In the genomic region with DNA sequence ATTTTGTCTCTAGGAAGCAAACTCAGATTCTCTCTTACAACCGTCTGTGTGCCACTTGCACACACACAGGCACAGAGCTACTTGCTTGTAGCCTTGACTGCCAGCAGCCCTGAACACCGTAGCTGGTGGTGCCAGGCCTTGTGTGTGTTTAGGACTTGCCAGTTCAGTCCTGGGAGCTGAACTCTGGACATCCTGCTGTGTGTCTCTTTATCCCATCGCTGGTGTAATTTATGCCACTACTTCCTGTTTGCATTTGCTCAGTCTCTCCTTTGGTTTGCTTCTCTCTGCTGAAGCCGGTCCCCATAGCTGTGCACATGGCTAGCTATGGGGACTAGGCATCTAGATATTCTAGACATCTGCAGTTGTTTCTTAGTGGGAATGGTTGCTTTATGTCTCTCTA, we compare ENCODE assay signal across 2 cellular contexts.
TF ChIP-seq lines count a peak whose summit lies in the region.

No MANE protein-coding gene starts in this region.

TF ChIP-seq in IMR-90, 13 proteins besides CTCF, POLR2A, EP300 and RAD21:
- no peak for TF ChIP-seq CHD1 (IDR thresholded peaks at IDR 0.05; ENCODE audit: low read depth, low read length)
- no peak for TF ChIP-seq MAZ (IDR thresholded peaks at IDR 0.05; ENCODE audit: borderline replicate concordance, low read depth, low read length)
- TF ChIP-seq RCOR1 (IDR thresholded peaks at IDR 0.05; ENCODE audit: insufficient replicate concordance, low read length), result no peak
- no peak for TF ChIP-seq BHLHE40 (IDR thresholded peaks at IDR 0.05; ENCODE audit: low read depth, low read length)
- TF ChIP-seq CEBPB (IDR thresholded peaks at IDR 0.05; ENCODE audit: low read depth, low read length), result no peak
TF ChIP-seq in IMR-90: peak in this region for 0.

TF ChIP-seq in HepG2, 621 proteins besides CTCF, POLR2A, EP300 and RAD21 (continues in another document):
- TF ChIP-seq HMG20A (CRISPR knock-in tag; IDR thresholded peaks at IDR 0.05; ENCODE audit: borderline replicate concordance), result no peak; the same call in 1 of the 2 replicates
- TF ChIP-seq ZNF44 (CRISPR knock-in tag; IDR thresholded peaks at IDR 0.05), result no peak
- TF ChIP-seq CEBPG (CRISPR knock-in tag; IDR thresholded peaks at IDR 0.05), result peak; percentile 61
- no peak for TF ChIP-seq HOXA5 (CRISPR knock-in tag; IDR thresholded peaks at IDR 0.05)
- TF ChIP-seq SETDB1 (CRISPR knock-in tag; IDR thresholded peaks at IDR 0.05; ENCODE audit: borderline replicate concordance), result no peak
- TF ChIP-seq, protein P1, sequence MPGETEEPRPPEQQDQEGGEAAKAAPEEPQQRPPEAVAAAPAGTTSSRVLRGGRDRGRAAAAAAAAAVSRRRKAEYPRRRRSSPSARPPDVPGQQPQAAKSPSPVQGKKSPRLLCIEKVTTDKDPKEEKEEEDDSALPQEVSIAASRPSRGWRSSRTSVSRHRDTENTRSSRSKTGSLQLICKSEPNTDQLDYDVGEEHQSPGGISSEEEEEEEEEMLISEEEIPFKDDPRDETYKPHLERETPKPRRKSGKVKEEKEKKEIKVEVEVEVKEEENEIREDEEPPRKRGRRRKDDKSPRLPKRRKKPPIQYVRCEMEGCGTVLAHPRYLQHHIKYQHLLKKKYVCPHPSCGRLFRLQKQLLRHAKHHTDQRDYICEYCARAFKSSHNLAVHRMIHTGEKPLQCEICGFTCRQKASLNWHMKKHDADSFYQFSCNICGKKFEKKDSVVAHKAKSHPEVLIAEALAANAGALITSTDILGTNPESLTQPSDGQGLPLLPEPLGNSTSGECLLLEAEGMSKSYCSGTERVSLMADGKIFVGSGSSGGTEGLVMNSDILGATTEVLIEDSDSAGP (CRISPR knock-in tag; IDR thresholded peaks at IDR 0.05; ENCODE audit: borderline replicate concordance), result no peak; the same call in 1 of the 2 replicates
- no peak for TF ChIP-seq JUNB (CRISPR knock-in tag; IDR thresholded peaks at IDR 0.05; ENCODE audit: borderline replicate concordance)
- no peak for TF ChIP-seq ZNF292 (CRISPR knock-in tag; IDR thresholded peaks at IDR 0.05; ENCODE audit: borderline replicate concordance, low read depth)
- TF ChIP-seq NFYB (CRISPR knock-in tag; IDR thresholded peaks at IDR 0.05), result no peak
- no peak for TF ChIP-seq ZNF589 (CRISPR knock-in tag; conservative IDR thresholded peaks at IDR 0.05)
- TF ChIP-seq MTF2 (CRISPR knock-in tag; IDR thresholded peaks at IDR 0.05; ENCODE audit: borderline replicate concordance), result no peak
- no peak for TF ChIP-seq ZNF282 (IDR thresholded peaks at IDR 0.05; ENCODE audit: partially characterized antibody)
- no peak for TF ChIP-seq ZNF724P (CRISPR knock-in tag; IDR thresholded peaks at IDR 0.05; ENCODE audit: borderline replicate concordance)
- TF ChIP-seq ZNF30 (CRISPR knock-in tag; IDR thresholded peaks at IDR 0.05), result no peak
- peak; percentile 37 for TF ChIP-seq XRCC5 (optimal IDR thresholded peaks at IDR 0.05; ENCODE audit: low read length)
- TF ChIP-seq, protein P2, sequence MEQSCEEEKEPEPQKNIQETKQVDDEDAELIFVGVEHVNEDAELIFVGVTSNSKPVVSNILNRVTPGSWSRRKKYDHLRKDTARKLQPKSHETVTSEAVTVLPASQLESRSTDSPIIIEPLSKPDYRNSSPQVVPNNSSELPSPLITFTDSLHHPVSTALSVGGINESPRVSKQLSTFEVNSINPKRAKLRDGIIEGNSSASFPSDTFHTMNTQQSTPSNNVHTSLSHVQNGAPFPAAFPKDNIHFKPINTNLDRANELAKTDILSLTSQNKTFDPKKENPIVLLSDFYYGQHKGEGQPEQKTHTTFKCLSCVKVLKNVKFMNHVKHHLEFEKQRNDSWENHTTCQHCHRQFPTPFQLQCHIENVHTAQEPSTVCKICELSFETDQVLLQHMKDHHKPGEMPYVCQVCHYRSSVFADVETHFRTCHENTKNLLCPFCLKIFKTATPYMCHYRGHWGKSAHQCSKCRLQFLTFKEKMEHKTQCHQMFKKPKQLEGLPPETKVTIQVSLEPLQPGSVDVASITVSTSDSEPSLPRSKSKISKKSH (CRISPR knock-in tag; IDR thresholded peaks at IDR 0.05; ENCODE audit: borderline replicate concordance), result no peak
- no peak for TF ChIP-seq NFATC3 (CRISPR knock-in tag; IDR thresholded peaks at IDR 0.05)
- TF ChIP-seq NR1H2 (CRISPR knock-in tag; IDR thresholded peaks at IDR 0.05; ENCODE audit: borderline replicate concordance, low read depth), result no peak
- no peak for TF ChIP-seq CBX1 (IDR thresholded peaks at IDR 0.05; ENCODE audit: low read depth)
- TF ChIP-seq, protein P3, sequence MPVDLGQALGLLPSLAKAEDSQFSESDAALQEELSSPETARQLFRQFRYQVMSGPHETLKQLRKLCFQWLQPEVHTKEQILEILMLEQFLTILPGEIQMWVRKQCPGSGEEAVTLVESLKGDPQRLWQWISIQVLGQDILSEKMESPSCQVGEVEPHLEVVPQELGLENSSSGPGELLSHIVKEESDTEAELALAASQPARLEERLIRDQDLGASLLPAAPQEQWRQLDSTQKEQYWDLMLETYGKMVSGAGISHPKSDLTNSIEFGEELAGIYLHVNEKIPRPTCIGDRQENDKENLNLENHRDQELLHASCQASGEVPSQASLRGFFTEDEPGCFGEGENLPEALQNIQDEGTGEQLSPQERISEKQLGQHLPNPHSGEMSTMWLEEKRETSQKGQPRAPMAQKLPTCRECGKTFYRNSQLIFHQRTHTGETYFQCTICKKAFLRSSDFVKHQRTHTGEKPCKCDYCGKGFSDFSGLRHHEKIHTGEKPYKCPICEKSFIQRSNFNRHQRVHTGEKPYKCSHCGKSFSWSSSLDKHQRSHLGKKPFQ (CRISPR knock-in tag; IDR thresholded peaks at IDR 0.05; ENCODE audit: insufficient replicate concordance), result no peak
- no peak for TF ChIP-seq ZNF607 (CRISPR knock-in tag; IDR thresholded peaks at IDR 0.05; ENCODE audit: borderline replicate concordance)
- TF ChIP-seq MIER3 (CRISPR knock-in tag; IDR thresholded peaks at IDR 0.05; ENCODE audit: borderline replicate concordance), result 0 out of 2 replicates have a peak, but pooled peaks have one; percentile 20
- TF ChIP-seq CHCHD3 (CRISPR knock-in tag; IDR thresholded peaks at IDR 0.05), result no peak
- peak; percentile 63 for TF ChIP-seq FOXA3 (CRISPR knock-in tag; IDR thresholded peaks at IDR 0.05)
- TF ChIP-seq, protein P4, sequence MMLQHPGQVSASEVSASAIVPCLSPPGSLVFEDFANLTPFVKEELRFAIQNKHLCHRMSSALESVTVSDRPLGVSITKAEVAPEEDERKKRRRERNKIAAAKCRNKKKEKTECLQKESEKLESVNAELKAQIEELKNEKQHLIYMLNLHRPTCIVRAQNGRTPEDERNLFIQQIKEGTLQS (CRISPR knock-in tag; IDR thresholded peaks at IDR 0.05), result no peak
- TF ChIP-seq NKX3-1 (CRISPR knock-in tag; IDR thresholded peaks at IDR 0.05), result no peak
- no peak for TF ChIP-seq RFX5 (IDR thresholded peaks at IDR 0.05; ENCODE audit: low read depth, low read length)
- TF ChIP-seq, protein P5, sequence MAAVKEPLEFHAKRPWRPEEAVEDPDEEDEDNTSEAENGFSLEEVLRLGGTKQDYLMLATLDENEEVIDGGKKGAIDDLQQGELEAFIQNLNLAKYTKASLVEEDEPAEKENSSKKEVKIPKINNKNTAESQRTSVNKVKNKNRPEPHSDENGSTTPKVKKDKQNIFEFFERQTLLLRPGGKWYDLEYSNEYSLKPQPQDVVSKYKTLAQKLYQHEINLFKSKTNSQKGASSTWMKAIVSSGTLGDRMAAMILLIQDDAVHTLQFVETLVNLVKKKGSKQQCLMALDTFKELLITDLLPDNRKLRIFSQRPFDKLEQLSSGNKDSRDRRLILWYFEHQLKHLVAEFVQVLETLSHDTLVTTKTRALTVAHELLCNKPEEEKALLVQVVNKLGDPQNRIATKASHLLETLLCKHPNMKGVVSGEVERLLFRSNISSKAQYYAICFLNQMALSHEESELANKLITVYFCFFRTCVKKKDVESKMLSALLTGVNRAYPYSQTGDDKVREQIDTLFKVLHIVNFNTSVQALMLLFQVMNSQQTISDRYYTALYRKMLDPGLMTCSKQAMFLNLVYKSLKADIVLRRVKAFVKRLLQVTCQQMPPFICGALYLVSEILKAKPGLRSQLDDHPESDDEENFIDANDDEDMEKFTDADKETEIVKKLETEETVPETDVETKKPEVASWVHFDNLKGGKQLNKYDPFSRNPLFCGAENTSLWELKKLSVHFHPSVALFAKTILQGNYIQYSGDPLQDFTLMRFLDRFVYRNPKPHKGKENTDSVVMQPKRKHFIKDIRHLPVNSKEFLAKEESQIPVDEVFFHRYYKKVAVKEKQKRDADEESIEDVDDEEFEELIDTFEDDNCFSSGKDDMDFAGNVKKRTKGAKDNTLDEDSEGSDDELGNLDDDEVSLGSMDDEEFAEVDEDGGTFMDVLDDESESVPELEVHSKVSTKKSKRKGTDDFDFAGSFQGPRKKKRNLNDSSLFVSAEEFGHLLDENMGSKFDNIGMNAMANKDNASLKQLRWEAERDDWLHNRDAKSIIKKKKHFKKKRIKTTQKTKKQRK (IDR thresholded peaks at IDR 0.05; ENCODE audit: low read length), result no peak
- no peak for TF ChIP-seq PAX8 (CRISPR knock-in tag; IDR thresholded peaks at IDR 0.05; ENCODE audit: borderline replicate concordance)
- no peak for TF ChIP-seq SMAD9 (CRISPR knock-in tag; IDR thresholded peaks at IDR 0.05)
- TF ChIP-seq ERF (CRISPR knock-in tag; IDR thresholded peaks at IDR 0.05), result peak; percentile 49; the same call in 1 of the 2 replicates
- TF ChIP-seq, protein P6, sequence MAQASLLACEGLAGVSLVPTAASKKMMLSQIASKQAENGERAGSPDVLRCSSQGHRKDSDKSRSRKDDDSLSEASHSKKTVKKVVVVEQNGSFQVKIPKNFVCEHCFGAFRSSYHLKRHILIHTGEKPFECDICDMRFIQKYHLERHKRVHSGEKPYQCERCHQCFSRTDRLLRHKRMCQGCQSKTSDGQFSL (CRISPR knock-in tag; IDR thresholded peaks at IDR 0.05), result no peak
- TF ChIP-seq PAWR (CRISPR knock-in tag; IDR thresholded peaks at IDR 0.05; ENCODE audit: borderline replicate concordance), result no peak
- no peak for TF ChIP-seq HCFC1 (IDR thresholded peaks at IDR 0.05; ENCODE audit: low read depth, low read length)
- TF ChIP-seq ZNF616 (CRISPR knock-in tag; IDR thresholded peaks at IDR 0.05; ENCODE audit: low read depth), result no peak
- TF ChIP-seq CEBPB (IDR thresholded peaks at IDR 0.05; ENCODE audit: borderline replicate concordance, low read depth, low read length), result no peak
- TF ChIP-seq HDAC1 (CRISPR knock-in tag; IDR thresholded peaks at IDR 0.05), result peak; percentile 34
- TF ChIP-seq ZNF367 (CRISPR knock-in tag; IDR thresholded peaks at IDR 0.05; ENCODE audit: borderline replicate concordance), result no peak
- TF ChIP-seq, protein P7, sequence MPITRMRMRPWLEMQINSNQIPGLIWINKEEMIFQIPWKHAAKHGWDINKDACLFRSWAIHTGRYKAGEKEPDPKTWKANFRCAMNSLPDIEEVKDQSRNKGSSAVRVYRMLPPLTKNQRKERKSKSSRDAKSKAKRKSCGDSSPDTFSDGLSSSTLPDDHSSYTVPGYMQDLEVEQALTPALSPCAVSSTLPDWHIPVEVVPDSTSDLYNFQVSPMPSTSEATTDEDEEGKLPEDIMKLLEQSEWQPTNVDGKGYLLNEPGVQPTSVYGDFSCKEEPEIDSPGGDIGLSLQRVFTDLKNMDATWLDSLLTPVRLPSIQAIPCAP (CRISPR knock-in tag; IDR thresholded peaks at IDR 0.05; ENCODE audit: low read depth), result no peak
- no peak for TF ChIP-seq ZFP62 (CRISPR knock-in tag; IDR thresholded peaks at IDR 0.05)
- TF ChIP-seq REL (CRISPR knock-in tag; conservative IDR thresholded peaks at IDR 0.05), result no peak
- no peak for TF ChIP-seq SOX13 (IDR thresholded peaks at IDR 0.05)
- TF ChIP-seq SOX13 (CRISPR knock-in tag; conservative IDR thresholded peaks at IDR 0.05 in 1 of 2, IDR thresholded peaks at IDR 0.05 in 1 of 2), result 0 out of 4 replicates have a peak, but pooled peaks of 1 of the 2 experiments have one; percentile 37
- TF ChIP-seq ASH2L (IDR thresholded peaks at IDR 0.05; ENCODE audit: insufficient read length, low read depth, low read length), result no peak
- TF ChIP-seq THAP11 (CRISPR knock-in tag; IDR thresholded peaks at IDR 0.05), result peak; percentile 47; the same call in 1 of the 2 replicates
- no peak for TF ChIP-seq RAD51 (IDR thresholded peaks at IDR 0.05; ENCODE audit: borderline replicate concordance)
- TF ChIP-seq HOXD1 (CRISPR knock-in tag; IDR thresholded peaks at IDR 0.05), result no peak
- no peak for TF ChIP-seq ZNF484 (CRISPR knock-in tag; IDR thresholded peaks at IDR 0.05; ENCODE audit: borderline replicate concordance, low read depth)
- no peak for TF ChIP-seq ZNF883 (CRISPR knock-in tag; IDR thresholded peaks at IDR 0.05; ENCODE audit: not compliant biosample characterization)
- TF ChIP-seq, protein P8, sequence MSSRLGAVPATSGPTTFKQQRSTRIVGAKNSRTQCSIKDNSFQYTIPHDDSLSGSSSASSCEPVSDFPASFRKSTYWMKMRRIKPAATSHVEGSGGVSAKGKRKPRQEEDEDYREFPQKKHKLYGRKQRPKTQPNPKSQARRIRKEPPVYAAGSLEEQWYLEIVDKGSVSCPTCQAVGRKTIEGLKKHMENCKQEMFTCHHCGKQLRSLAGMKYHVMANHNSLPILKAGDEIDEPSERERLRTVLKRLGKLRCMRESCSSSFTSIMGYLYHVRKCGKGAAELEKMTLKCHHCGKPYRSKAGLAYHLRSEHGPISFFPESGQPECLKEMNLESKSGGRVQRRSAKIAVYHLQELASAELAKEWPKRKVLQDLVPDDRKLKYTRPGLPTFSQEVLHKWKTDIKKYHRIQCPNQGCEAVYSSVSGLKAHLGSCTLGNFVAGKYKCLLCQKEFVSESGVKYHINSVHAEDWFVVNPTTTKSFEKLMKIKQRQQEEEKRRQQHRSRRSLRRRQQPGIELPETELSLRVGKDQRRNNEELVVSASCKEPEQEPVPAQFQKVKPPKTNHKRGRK (CRISPR knock-in tag; IDR thresholded peaks at IDR 0.05), result no peak
- no peak for TF ChIP-seq FOXM1 (CRISPR knock-in tag; IDR thresholded peaks at IDR 0.05)
- TF ChIP-seq, protein P9, sequence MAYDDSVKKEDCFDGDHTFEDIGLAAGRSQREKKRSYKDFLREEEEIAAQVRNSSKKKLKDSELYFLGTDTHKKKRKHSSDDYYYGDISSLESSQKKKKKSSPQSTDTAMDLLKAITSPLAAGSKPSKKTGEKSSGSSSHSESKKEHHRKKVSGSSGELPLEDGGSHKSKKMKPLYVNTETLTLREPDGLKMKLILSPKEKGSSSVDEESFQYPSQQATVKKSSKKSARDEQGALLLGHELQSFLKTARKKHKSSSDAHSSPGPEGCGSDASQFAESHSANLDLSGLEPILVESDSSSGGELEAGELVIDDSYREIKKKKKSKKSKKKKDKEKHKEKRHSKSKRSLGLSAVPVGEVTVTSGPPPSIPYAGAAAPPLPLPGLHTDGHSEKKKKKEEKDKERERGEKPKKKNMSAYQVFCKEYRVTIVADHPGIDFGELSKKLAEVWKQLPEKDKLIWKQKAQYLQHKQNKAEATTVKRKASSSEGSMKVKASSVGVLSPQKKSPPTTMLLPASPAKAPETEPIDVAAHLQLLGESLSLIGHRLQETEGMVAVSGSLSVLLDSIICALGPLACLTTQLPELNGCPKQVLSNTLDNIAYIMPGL (CRISPR knock-in tag; IDR thresholded peaks at IDR 0.05; ENCODE audit: borderline replicate concordance in 1 of 2, low read depth in 1 of 2), result 0 out of 4 replicates have a peak, but pooled peaks of 1 of the 2 experiments have one; percentile 31
- no peak for TF ChIP-seq TAF15 (IDR thresholded peaks at IDR 0.05; ENCODE audit: low read depth, low read length, poor library complexity, severe bottlenecking)
